ENCODE assay signal across 8 cellular contexts in the genomic region with DNA sequence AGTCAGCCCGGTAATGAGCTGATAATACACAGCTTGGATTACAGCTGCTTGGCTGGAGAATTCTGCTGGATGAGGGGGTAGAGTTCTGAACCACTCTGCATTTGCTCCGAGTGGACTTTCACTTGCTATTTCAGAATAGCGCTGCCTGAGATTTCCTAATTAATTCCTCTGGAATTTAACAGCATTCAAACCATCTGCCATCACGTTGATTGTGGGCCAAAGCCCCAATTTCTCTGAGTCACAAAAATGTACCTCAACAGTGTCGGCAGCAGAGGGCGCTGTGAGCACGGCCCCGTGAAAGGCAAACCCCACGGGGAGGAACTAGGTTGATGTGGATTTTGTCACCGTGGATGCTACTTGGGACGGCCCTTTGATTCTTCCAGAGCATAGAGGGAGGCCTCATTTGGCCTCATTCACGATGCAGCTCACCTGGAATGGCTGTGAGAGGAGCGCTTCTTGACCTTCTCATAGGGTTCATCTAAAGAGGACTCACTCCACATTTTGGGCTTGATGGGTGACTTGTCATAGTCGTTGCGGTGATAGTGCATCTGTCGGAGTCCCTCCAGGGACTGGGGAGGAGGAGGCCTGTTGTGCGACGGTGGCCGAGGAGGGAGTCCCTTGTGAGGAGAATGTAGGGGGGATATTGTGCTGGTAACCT.
DNase-seq lines count a peak whose midpoint lies in the region; ATAC-seq and TF ChIP-seq lines count a peak whose summit lies in the region.

No MANE protein-coding gene starts in this region.

- H3K36me3 ChIP-seq in WERI-Rb-1 (no peaks in the 10 kb centered on the region), breast epithelium (no peaks in the 10 kb centered on the region)

- no peaks in the 10 kb centered on the region for H3K4me1 ChIP-seq in breast epithelium

- H3K4me3 ChIP-seq in GM12865 (ENCODE audit: low read depth, low read length) (peak overlapping the region; percentile 33), WERI-Rb-1 (ENCODE audit: low read depth, low read length) (no peak overlapping the region), breast epithelium (no peak overlapping the region)

- no peaks in the 10 kb centered on the region for H3K9me3 ChIP-seq in WERI-Rb-1 (ENCODE audit: severe bottlenecking)
- H3K9me3 ChIP-seq in breast epithelium = no peaks in the 10 kb centered on the region

- intact Hi-C loops in breast epithelium (cut with DNase I; ENCODE audit: low total_unique reads) = loop anchor here (5.0 kb wide), 1 partner anchor 117 kb away; no protein-coding TSS in a partner anchor

- no peak for TF ChIP-seq POLR2A in breast epithelium (IDR thresholded peaks at IDR 0.05)

- TF ChIP-seq CTCF in GM12865 (IDR thresholded peaks at IDR 0.05; ENCODE audit: insufficient read depth, low read depth, low read length, missing control alignments) = peak; percentile 80
- peak; percentile 65 for TF ChIP-seq CTCF in WERI-Rb-1 (IDR thresholded peaks at IDR 0.05; ENCODE audit: low read depth, low read length)
- TF ChIP-seq CTCF in breast epithelium (IDR thresholded peaks at IDR 0.05) = peak; percentile 82 to 92 (median 90)

- no peak overlapping the region for H3K27ac ChIP-seq in WERI-Rb-1
- H3K27ac ChIP-seq in breast epithelium = peak overlapping the region in 1 of 2 donors; percentile 30

- H3K27me3 ChIP-seq in WERI-Rb-1 (ENCODE audit: insufficient read depth, low read depth, severe bottlenecking) (no peaks in the 10 kb centered on the region), breast epithelium (no peaks in the 10 kb centered on the region)

- ATAC-seq in GM19324 (IDR thresholded peaks at IDR 0.05; ENCODE audit: low FRiP score, unreplicated experiment) (no peak), HG02981 (IDR thresholded peaks at IDR 0.05; ENCODE audit: unreplicated experiment) (no peak)

- DNase-seq in GM12865 (ENCODE audit: low read depth) (peak; percentile 77), LoVo (ENCODE audit: low spot score) (peak; percentile 46), WERI-Rb-1 (peak; percentile 43), breast epithelium (ENCODE audit: low spot score in 2 of 2) (peak; percentile 33 to 62), inferior parietal cortex (ENCODE audit: extremely low spot score) (peak; percentile 87)
- DNase-seq in stimulated activated CD4-positive, alpha-beta T cell treated with anti-CD3 and anti-CD28 coated beads, Interleukin-12 subunit alpha, Interleukin-12 subunit beta, amount 100 ng/mL, for 4 hours = peak; percentile 67
